In genomic region chr9:25850803-25851202, GRCh38 we compare ENCODE assay signal across 21 cellular contexts.
A peak's percentile ranks its signal among the peaks of the same experiment; 100 is the strongest.
DNase-seq lines count a peak whose midpoint lies in the region; ATAC-seq, FAIRE-seq and TF ChIP-seq lines count a peak whose summit lies in the region.
"Had no signal": no experiment of that assay in that cellular context is flagged by ENCODE, and none has a peak within 500 bp of the region (broad histone marks: within the 10 kb centered on the region; RNA-seq: fewer than 3 reads in every experiment).

No MANE protein-coding gene starts in this region.

- no peaks in the 10 kb centered on the region for H3K36me3 Mint-ChIP-seq in CD4-positive, alpha-beta T cell (ENCODE audit: low read depth)
- H3K36me3 Mint-ChIP-seq: CD14-positive monocyte; CD4-positive, alpha-beta memory T cell had no signal

- ATAC-seq in A549 = no peak
- ATAC-seq in CD4-positive, alpha-beta T cell (ENCODE audit: poor library complexity) = no peak

- H3K36me3 ChIP-seq in HEK293 (ENCODE audit: control insufficient read depth in 2 of 2, insufficient read depth in 1 of 2, low read length in 2 of 2) (no peaks in the 10 kb centered on the region), mesendoderm (ENCODE audit: control insufficient read depth, insufficient read depth, low read length) (no peaks in the 10 kb centered on the region)
- H3K36me3 ChIP-seq: BE2C; BLaER1 treated with 17β-estradiol and CSF1 and Interleukin-3, amounts not matched to agents 10 nM and 100 nM; HAP-1 had no signal

- TF ChIP-seq CTCF in A549 (IDR thresholded peaks at IDR 0.05) = no peak
- no peak for TF ChIP-seq CTCF in HEK293 (tag by site-specific recombination; IDR thresholded peaks at IDR 0.05)
- no peak for TF ChIP-seq CTCF in CD4-positive, alpha-beta T cell (IDR thresholded peaks at IDR 0.05)

- DNase-seq in A549 (ENCODE audit: low read depth in 1 of 2, low spot score in 1 of 2) (no peak), mesendoderm (peak; percentile 63), HuH-7 (ENCODE audit: low spot score) (no peak)
- DNase-seq in CD4-positive, alpha-beta T cell = no peak
- DNase-seq: ACHN; AML-193; BE2C; CD4-positive, alpha-beta memory T cell; COR-L47; DMS153; DMS79 treated with DMSO at 0.1 percent for 48 hours; GF-D8; GOT3 had no signal

- CTCF ChIA-PET in A549 (lab: Yijun Ruan, JAX) = no interaction called here
- CTCF ChIA-PET in HEK293 (lab: Yijun Ruan, JAX) = no interaction called here
- CTCF ChIA-PET in CD4-positive, alpha-beta T cell (lab: Charles Lee) = no interaction called here

- H3K9me3 Mint-ChIP-seq in CD4-positive, alpha-beta T cell = peaks cover 6% of the 10 kb centered on the region

- FAIRE-seq in A204.1 (lab: Jason Lieb, UNC) (peak; percentile 72), A549 (lab: Jason Lieb, UNC) (no peak)
- FAIRE-seq: GM12891, GM18507, H54 had no signal

- no peak overlapping the region for H3K18ac ChIP-seq in mesendoderm (ENCODE audit: low read length)

- POLR2A ChIA-PET in A549 (lab: Yijun Ruan, JAX) (no interaction called here), HEK293 (lab: Yijun Ruan, JAX) (no interaction called here)
- POLR2A ChIA-PET in CD4-positive, alpha-beta T cell (lab: Charles Lee) = no interaction called here

- no peak overlapping the region for H2BK120ac ChIP-seq in mesendoderm (ENCODE audit: low read depth, low read length)

- 0 out of 3 replicates have a peak, but pooled peaks cover 3% of the 10 kb centered on the region for H3K9me3 ChIP-seq in A549
- no peaks in the 10 kb centered on the region for H3K9me3 ChIP-seq in HEK293 (ENCODE audit: control insufficient read depth, insufficient read depth, low read depth, low read length)
- H3K9me3 ChIP-seq in CD4-positive, alpha-beta T cell (ENCODE audit: control insufficient read depth, low read length) = no peaks in the 10 kb centered on the region
- H3K9me3 ChIP-seq: BE2C had no signal

- H3K4me1 ChIP-seq in A549 (no peaks in the 10 kb centered on the region), HEK293 (ENCODE audit: control insufficient read depth, insufficient read depth, low read length) (no peaks in the 10 kb centered on the region), mesendoderm (ENCODE audit: control insufficient read depth, low read depth, low read length) (no peaks in the 10 kb centered on the region)
- H3K4me1 ChIP-seq: BE2C; BLaER1 treated with 17β-estradiol and CSF1 and Interleukin-3, amounts not matched to agents 10 nM and 100 nM; HAP-1 had no signal

- no peak for TF ChIP-seq POLR2A in A549 (IDR thresholded peaks at IDR 0.05; ENCODE audit: low read length)

- H3K56ac ChIP-seq in mesendoderm (ENCODE audit: low read length) = no peak overlapping the region

- no peak overlapping the region for H3K4me3 Mint-ChIP-seq in CD4-positive, alpha-beta T cell
- H3K4me3 Mint-ChIP-seq: CD14-positive monocyte; CD4-positive, alpha-beta memory T cell had no signal

- H3K4me2 ChIP-seq in A549 (no peak overlapping the region), mesendoderm (ENCODE audit: low read length) (no peak overlapping the region)
- H3K4me2 ChIP-seq: BLaER1 treated with 17β-estradiol and CSF1 and Interleukin-3, amounts not matched to agents 10 nM and 100 nM had no signal

- H3K4me3 ChIP-seq in A549 (no peak overlapping the region), HEK293 (ENCODE audit: low read depth, low read length) (no peak overlapping the region), mesendoderm (ENCODE audit: low read length) (no peak overlapping the region)
- H3K4me3 ChIP-seq: BLaER1 treated with 17β-estradiol and CSF1 and Interleukin-3, amounts not matched to agents 10 nM and 100 nM; HAP-1 had no signal

- H3K27me3 Mint-ChIP-seq in CD4-positive, alpha-beta T cell = no peaks in the 10 kb centered on the region
- H3K27me3 Mint-ChIP-seq: CD4-positive, alpha-beta memory T cell had no signal

- H3K27ac ChIP-seq in A549 = no peak overlapping the region
- no peak overlapping the region for H3K27ac ChIP-seq in HEK293 (ENCODE audit: extremely low read depth, low read depth, low read length)
- no peak overlapping the region for H3K27ac ChIP-seq in mesendoderm (ENCODE audit: low read depth, low read length)
- no peak overlapping the region for H3K27ac ChIP-seq in CD4-positive, alpha-beta T cell (ENCODE audit: low read depth, low read length)
- H3K27ac ChIP-seq: BLaER1 treated with 17β-estradiol and CSF1 and Interleukin-3, amounts not matched to agents 10 nM and 100 nM had no signal

- no peaks in the 10 kb centered on the region for H3K79me1 ChIP-seq in mesendoderm (ENCODE audit: low read length)

- H2BK15ac ChIP-seq in mesendoderm (replicated peaks; ENCODE audit: low read depth) = no peak overlapping the region

- no peak overlapping the region for H4K8ac ChIP-seq in mesendoderm (ENCODE audit: low read depth, low read length)

- H3K27me3 ChIP-seq in mesendoderm (ENCODE audit: insufficient read depth, low read length, poor library complexity) = no peaks in the 10 kb centered on the region
- H3K27me3 ChIP-seq in CD4-positive, alpha-beta T cell (ENCODE audit: control insufficient read depth, insufficient read depth, low read length) = no peaks in the 10 kb centered on the region
- H3K27me3 ChIP-seq: BE2C; BLaER1 treated with 17β-estradiol and CSF1 and Interleukin-3, amounts not matched to agents 10 nM and 100 nM had no signal

- H2BK5ac ChIP-seq in mesendoderm (ENCODE audit: low read length) = no peak overlapping the region

- intact Hi-C loops in CD4-positive, alpha-beta T cell (cut with DNase I, micrococcal nuclease) = loop anchor here in 1 of 2 experiments (10.0 kb wide), 1 partner anchor 1906 kb away; no protein-coding TSS in a partner anchor

- no peaks in the 10 kb centered on the region for H3K4me1 Mint-ChIP-seq in CD4-positive, alpha-beta T cell (ENCODE audit: low read depth)
- H3K4me1 Mint-ChIP-seq: CD14-positive monocyte; CD4-positive, alpha-beta memory T cell had no signal

- H3K4ac ChIP-seq in mesendoderm (ENCODE audit: low read depth, low read length) = no peak overlapping the region

- H3K9ac ChIP-seq in mesendoderm (ENCODE audit: low read length) = no peak overlapping the region
- H3K9ac ChIP-seq: BLaER1 treated with 17β-estradiol and CSF1 and Interleukin-3, amounts not matched to agents 10 nM and 100 nM had no signal

- TF ChIP-seq RAD21 in A549 (conservative IDR thresholded peaks at IDR 0.05 in 1 of 2, IDR thresholded peaks at IDR 0.05 in 1 of 2) = no peak

- no peak overlapping the region for H4K5ac ChIP-seq in mesendoderm (ENCODE audit: low read length)

- no peak overlapping the region for H2AK5ac ChIP-seq in mesendoderm (ENCODE audit: low read length)

- 0% methylated on average over 2 of the region's 2 CpGs for WGBS in A549 (ENCODE audit: missing lambda C conversion rate)
- WGBS in mesendoderm (ENCODE audit: extremely low coverage, insufficient coverage, low lambda C conversion rate) = 100% methylated on average over 2 of the region's 2 CpGs

- TF ChIP-seq EP300 in A549 (IDR thresholded peaks at IDR 0.05) = no peak

- no peak overlapping the region for H3K27ac Mint-ChIP-seq in CD4-positive, alpha-beta T cell
- H3K27ac Mint-ChIP-seq: CD14-positive monocyte; CD4-positive, alpha-beta memory T cell had no signal

- H3K23ac ChIP-seq in mesendoderm (ENCODE audit: low read length) = no peak overlapping the region

- H3K79me2 ChIP-seq in mesendoderm (ENCODE audit: control insufficient read depth, insufficient read depth, low read length) = no peaks in the 10 kb centered on the region

TF ChIP-seq in A549, 52 proteins besides CTCF, POLR2A, EP300 and RAD21:
- TF ChIP-seq ZFP36 (IDR thresholded peaks at IDR 0.05; ENCODE audit: borderline replicate concordance, partially characterized antibody) (peak; percentile 42), RARB (CRISPR knock-in tag; IDR thresholded peaks at IDR 0.05) (no peak)
TF ChIP-seq in A549: peak in this region for 1.

TF ChIP-seq in HEK293, 187 proteins besides CTCF, POLR2A, EP300 and RAD21:
- no peak for TF ChIP-seq ZNF133 (tag by site-specific recombination; IDR thresholded peaks at IDR 0.05)
- no peak for TF ChIP-seq ZNF354C (tag by site-specific recombination; IDR thresholded peaks at IDR 0.05; ENCODE audit: borderline replicate concordance, low read depth)
- TF ChIP-seq ZNF629 (tag by site-specific recombination; IDR thresholded peaks at IDR 0.05) = no peak
- no peak for TF ChIP-seq ZSCAN5A (tag by site-specific recombination; IDR thresholded peaks at IDR 0.05)
- peak; percentile 77 for TF ChIP-seq SETDB1 (IDR thresholded peaks at IDR 0.05; ENCODE audit: insufficient read length, low read length)
- no peak for TF ChIP-seq ZNF23 (tag by site-specific recombination; IDR thresholded peaks at IDR 0.05; ENCODE audit: borderline replicate concordance)
